1 cellular context compared by ENCODE assay signal in the genomic region with DNA sequence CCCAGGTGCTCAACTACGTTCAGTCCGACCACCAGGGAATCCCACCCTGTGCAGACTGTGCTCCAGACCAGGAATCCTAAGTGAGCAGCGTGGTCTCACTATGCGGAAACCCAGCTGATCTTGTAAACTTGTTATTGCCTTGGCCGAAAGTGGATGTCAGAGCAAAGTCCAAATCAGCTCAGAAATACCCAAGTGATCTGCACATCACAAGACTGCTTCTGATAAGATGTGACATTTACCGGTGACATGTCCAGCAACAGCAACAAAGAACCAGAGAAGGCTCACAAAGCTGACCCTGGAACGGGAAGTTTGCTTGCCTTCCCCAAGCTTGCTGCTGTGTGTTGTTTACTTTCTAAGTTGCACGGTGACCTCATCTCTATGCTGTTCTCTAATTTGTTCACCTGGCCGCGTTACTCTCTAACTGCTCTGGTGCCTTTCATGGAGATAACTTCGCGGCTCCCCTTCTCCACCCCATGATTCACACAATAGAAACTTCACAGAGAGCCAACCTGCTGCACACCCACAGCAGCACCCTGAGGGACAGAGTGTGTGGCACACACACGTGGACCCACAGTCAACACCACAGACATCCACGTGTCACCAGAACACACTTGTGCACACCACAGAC.
TF ChIP-seq lines count a peak whose summit lies in the region.

No MANE protein-coding gene starts in this region.

TF ChIP-seq in K562, 482 proteins besides CTCF, POLR2A, EP300 and RAD21 (continues in another document):
- TF ChIP-seq MCM7 (IDR thresholded peaks at IDR 0.05) (no peak), ZNF134 (CRISPR knock-in tag; conservative IDR thresholded peaks at IDR 0.05) (no peak), NFE2 (IDR thresholded peaks at IDR 0.05; ENCODE audit: low read depth) (no peak), ZKSCAN3 (CRISPR knock-in tag; IDR thresholded peaks at IDR 0.05) (no peak), ASH1L (IDR thresholded peaks at IDR 0.05; ENCODE audit: borderline replicate concordance, low read depth, partially characterized antibody) (no peak), ZFP36 (IDR thresholded peaks at IDR 0.05; ENCODE audit: low read depth, low read length, partially characterized antibody) (peak; percentile 1), ZNF780A (CRISPR knock-in tag; IDR thresholded peaks at IDR 0.05) (no peak), ZNF282 (CRISPR knock-in tag; IDR thresholded peaks at IDR 0.05) (no peak), CHD2 (IDR thresholded peaks at IDR 0.05; ENCODE audit: low read depth, low read length) (no peak), NONO (IDR thresholded peaks at IDR 0.05; ENCODE audit: low read depth in 2 of 2, low read length in 1 of 2) (no peak), SETDB1 (IDR thresholded peaks at IDR 0.05; ENCODE audit: low read length) (no peak), ZNF146 (CRISPR knock-in tag; IDR thresholded peaks at IDR 0.05; ENCODE audit: unreplicated experiment) (no peak), NCOA6 (IDR thresholded peaks at IDR 0.05) (no peak), THRAP3 (IDR thresholded peaks at IDR 0.05; ENCODE audit: borderline replicate concordance) (no peak), ELF2 (CRISPR knock-in tag; IDR thresholded peaks at IDR 0.05) (no peak), ZC3H11A (IDR thresholded peaks at IDR 0.05; ENCODE audit: low read depth, low read length) (no peak), HNRNPH1 (optimal IDR thresholded peaks at IDR 0.05; ENCODE audit: low read depth, low read length) (no peak), MBD2 (IDR thresholded peaks at IDR 0.05; ENCODE audit: borderline replicate concordance, low read depth) (no peak), NCOA4 (IDR thresholded peaks at IDR 0.05; ENCODE audit: partially characterized antibody) (no peak), NR1H2 (CRISPR knock-in tag; IDR thresholded peaks at IDR 0.05) (no peak), CCAR2 (IDR thresholded peaks at IDR 0.05; ENCODE audit: low read depth, low read length) (no peak), MIER1 (IDR thresholded peaks at IDR 0.05; ENCODE audit: low read depth) (no peak), FOXA3 (CRISPR knock-in tag; conservative IDR thresholded peaks at IDR 0.05 in 1 of 2, IDR thresholded peaks at IDR 0.05 in 1 of 2) (peak; percentile 85 to 95), KLF1 (tag; IDR thresholded peaks at IDR 0.05) (no peak), ZNF431 (CRISPR knock-in tag; IDR thresholded peaks at IDR 0.05) (no peak), POLR3G (IDR thresholded peaks at IDR 0.05; ENCODE audit: extremely low read depth, insufficient read length, insufficient replicate concordance) (no peak), GABPB1 (CRISPR knock-in tag; IDR thresholded peaks at IDR 0.05) (0 out of 2 replicates have a peak, but pooled peaks have one; percentile 18), ZNF239 (CRISPR knock-in tag; IDR thresholded peaks at IDR 0.05) (no peak), ERF (CRISPR knock-in tag; IDR thresholded peaks at IDR 0.05) (no peak), POLR2B (IDR thresholded peaks at IDR 0.05; ENCODE audit: low read depth, partially characterized antibody) (no peak), HNRNPUL1 (IDR thresholded peaks at IDR 0.05; ENCODE audit: low read length) (no peak), ARID2 (IDR thresholded peaks at IDR 0.05) (no peak), ESRRA (IDR thresholded peaks at IDR 0.05; ENCODE audit: borderline replicate concordance, low read depth) (0 out of 2 replicates have a peak, but pooled peaks have one; percentile 27), ZNF668 (CRISPR knock-in tag; IDR thresholded peaks at IDR 0.05) (no peak), ZNF707 (CRISPR knock-in tag; conservative IDR thresholded peaks at IDR 0.05) (no peak), STAT5A (IDR thresholded peaks at IDR 0.05; ENCODE audit: borderline replicate concordance, low read length) (no peak), ZSCAN32 (CRISPR knock-in tag; IDR thresholded peaks at IDR 0.05) (no peak), ZNF778 (CRISPR knock-in tag; IDR thresholded peaks at IDR 0.05) (no peak), HDAC3 (IDR thresholded peaks at IDR 0.05; ENCODE audit: borderline replicate concordance, partially characterized antibody) (no peak), SIX5 (IDR thresholded peaks at IDR 0.05; ENCODE audit: borderline replicate concordance in 1 of 2, insufficient read depth in 1 of 2, low read depth in 1 of 2, low read length in 2 of 2) (no peak)
- TF ChIP-seq, protein P1, sequence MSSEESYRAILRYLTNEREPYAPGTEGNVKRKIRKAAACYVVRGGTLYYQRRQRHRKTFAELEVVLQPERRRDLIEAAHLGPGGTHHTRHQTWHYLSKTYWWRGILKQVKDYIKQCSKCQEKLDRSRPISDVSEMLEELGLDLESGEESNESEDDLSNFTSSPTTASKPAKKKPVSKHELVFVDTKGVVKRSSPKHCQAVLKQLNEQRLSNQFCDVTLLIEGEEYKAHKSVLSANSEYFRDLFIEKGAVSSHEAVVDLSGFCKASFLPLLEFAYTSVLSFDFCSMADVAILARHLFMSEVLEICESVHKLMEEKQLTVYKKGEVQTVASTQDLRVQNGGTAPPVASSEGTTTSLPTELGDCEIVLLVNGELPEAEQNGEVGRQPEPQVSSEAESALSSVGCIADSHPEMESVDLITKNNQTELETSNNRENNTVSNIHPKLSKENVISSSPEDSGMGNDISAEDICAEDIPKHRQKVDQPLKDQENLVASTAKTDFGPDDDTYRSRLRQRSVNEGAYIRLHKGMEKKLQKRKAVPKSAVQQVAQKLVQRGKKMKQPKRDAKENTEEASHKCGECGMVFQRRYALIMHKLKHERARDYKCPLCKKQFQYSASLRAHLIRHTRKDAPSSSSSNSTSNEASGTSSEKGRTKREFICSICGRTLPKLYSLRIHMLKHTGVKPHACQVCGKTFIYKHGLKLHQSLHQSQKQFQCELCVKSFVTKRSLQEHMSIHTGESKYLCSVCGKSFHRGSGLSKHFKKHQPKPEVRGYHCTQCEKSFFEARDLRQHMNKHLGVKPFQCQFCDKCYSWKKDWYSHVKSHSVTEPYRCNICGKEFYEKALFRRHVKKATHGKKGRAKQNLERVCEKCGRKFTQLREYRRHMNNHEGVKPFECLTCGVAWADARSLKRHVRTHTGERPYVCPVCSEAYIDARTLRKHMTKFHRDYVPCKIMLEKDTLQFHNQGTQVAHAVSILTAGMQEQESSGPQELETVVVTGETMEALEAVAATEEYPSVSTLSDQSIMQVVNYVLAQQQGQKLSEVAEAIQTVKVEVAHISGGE (CRISPR knock-in tag; IDR thresholded peaks at IDR 0.05) = no peak
- TF ChIP-seq, protein P2, sequence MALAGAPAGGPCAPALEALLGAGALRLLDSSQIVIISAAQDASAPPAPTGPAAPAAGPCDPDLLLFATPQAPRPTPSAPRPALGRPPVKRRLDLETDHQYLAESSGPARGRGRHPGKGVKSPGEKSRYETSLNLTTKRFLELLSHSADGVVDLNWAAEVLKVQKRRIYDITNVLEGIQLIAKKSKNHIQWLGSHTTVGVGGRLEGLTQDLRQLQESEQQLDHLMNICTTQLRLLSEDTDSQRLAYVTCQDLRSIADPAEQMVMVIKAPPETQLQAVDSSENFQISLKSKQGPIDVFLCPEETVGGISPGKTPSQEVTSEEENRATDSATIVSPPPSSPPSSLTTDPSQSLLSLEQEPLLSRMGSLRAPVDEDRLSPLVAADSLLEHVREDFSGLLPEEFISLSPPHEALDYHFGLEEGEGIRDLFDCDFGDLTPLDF (CRISPR knock-in tag; IDR thresholded peaks at IDR 0.05) = no peak
- TF ChIP-seq, protein P3, sequence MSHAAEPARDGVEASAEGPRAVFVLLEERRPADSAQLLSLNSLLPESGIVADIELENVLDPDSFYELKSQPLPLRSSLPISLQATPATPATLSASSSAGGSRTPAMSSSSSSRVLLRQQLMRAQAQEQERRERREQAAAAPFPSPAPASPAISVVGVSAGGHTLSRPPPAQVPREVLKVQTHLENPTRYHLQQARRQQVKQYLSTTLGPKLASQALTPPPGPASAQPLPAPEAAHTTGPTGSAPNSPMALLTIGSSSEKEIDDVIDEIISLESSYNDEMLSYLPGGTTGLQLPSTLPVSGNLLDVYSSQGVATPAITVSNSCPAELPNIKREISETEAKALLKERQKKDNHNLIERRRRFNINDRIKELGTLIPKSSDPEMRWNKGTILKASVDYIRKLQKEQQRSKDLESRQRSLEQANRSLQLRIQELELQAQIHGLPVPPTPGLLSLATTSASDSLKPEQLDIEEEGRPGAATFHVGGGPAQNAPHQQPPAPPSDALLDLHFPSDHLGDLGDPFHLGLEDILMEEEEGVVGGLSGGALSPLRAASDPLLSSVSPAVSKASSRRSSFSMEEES (CRISPR knock-in tag; IDR thresholded peaks at IDR 0.05) = no peak
- TF ChIP-seq, protein P4, sequence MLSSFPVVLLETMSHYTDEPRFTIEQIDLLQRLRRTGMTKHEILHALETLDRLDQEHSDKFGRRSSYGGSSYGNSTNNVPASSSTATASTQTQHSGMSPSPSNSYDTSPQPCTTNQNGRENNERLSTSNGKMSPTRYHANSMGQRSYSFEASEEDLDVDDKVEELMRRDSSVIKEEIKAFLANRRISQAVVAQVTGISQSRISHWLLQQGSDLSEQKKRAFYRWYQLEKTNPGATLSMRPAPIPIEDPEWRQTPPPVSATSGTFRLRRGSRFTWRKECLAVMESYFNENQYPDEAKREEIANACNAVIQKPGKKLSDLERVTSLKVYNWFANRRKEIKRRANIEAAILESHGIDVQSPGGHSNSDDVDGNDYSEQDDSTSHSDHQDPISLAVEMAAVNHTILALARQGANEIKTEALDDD (IDR thresholded peaks at IDR 0.05) = no peak
- TF ChIP-seq, protein P5, sequence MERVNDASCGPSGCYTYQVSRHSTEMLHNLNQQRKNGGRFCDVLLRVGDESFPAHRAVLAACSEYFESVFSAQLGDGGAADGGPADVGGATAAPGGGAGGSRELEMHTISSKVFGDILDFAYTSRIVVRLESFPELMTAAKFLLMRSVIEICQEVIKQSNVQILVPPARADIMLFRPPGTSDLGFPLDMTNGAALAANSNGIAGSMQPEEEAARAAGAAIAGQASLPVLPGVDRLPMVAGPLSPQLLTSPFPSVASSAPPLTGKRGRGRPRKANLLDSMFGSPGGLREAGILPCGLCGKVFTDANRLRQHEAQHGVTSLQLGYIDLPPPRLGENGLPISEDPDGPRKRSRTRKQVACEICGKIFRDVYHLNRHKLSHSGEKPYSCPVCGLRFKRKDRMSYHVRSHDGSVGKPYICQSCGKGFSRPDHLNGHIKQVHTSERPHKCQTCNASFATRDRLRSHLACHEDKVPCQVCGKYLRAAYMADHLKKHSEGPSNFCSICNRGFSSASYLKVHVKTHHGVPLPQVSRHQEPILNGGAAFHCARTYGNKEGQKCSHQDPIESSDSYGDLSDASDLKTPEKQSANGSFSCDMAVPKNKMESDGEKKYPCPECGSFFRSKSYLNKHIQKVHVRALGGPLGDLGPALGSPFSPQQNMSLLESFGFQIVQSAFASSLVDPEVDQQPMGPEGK (CRISPR knock-in tag; IDR thresholded peaks at IDR 0.05; ENCODE audit: borderline replicate concordance) = no peak
- TF ChIP-seq, protein P6, sequence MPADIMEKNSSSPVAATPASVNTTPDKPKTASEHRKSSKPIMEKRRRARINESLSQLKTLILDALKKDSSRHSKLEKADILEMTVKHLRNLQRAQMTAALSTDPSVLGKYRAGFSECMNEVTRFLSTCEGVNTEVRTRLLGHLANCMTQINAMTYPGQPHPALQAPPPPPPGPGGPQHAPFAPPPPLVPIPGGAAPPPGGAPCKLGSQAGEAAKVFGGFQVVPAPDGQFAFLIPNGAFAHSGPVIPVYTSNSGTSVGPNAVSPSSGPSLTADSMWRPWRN (IDR thresholded peaks at IDR 0.05; ENCODE audit: low read depth) = no peak
- TF ChIP-seq, protein P7, sequence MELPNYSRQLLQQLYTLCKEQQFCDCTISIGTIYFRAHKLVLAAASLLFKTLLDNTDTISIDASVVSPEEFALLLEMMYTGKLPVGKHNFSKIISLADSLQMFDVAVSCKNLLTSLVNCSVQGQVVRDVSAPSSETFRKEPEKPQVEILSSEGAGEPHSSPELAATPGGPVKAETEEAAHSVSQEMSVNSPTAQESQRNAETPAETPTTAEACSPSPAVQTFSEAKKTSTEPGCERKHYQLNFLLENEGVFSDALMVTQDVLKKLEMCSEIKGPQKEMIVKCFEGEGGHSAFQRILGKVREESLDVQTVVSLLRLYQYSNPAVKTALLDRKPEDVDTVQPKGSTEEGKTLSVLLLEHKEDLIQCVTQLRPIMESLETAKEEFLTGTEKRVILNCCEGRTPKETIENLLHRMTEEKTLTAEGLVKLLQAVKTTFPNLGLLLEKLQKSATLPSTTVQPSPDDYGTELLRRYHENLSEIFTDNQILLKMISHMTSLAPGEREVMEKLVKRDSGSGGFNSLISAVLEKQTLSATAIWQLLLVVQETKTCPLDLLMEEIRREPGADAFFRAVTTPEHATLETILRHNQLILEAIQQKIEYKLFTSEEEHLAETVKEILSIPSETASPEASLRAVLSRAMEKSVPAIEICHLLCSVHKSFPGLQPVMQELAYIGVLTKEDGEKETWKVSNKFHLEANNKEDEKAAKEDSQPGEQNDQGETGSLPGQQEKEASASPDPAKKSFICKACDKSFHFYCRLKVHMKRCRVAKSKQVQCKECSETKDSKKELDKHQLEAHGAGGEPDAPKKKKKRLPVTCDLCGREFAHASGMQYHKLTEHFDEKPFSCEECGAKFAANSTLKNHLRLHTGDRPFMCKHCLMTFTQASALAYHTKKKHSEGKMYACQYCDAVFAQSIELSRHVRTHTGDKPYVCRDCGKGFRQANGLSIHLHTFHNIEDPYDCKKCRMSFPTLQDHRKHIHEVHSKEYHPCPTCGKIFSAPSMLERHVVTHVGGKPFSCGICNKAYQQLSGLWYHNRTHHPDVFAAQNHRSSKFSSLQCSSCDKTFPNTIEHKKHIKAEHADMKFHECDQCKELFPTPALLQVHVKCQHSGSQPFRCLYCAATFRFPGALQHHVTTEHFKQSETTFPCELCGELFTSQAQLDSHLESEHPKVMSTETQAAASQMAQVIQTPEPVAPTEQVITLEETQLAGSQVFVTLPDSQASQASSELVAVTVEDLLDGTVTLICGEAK (IDR thresholded peaks at IDR 0.05) = no peak
- TF ChIP-seq, protein P7 (CRISPR knock-in tag; IDR thresholded peaks at IDR 0.05) = no peak
